ENCODE assay signal across 8 cellular contexts in genomic region chr6:15441215-15441868, GRCh38.
A peak's percentile ranks its signal among the peaks of the same experiment; 100 is the strongest.
DNase-seq lines count a peak whose midpoint lies in the region; ATAC-seq and TF ChIP-seq lines count a peak whose summit lies in the region.

No MANE protein-coding gene starts in this region.

- intact Hi-C loops in MCF 10A (cut with micrococcal nuclease), result loop anchor here (1.0 to 5.0 kb wide), 4 partner anchors 194 to 1230 kb away; no protein-coding TSS in a partner anchor

- peaks cover 31% of the 10 kb centered on the region for H3K4me1 Mint-ChIP-seq in MCF 10A (ENCODE audit: insufficient read depth, unreplicated experiment)
- H3K4me1 Mint-ChIP-seq in stimulated activated memory B cell treated with anti-CD40 and anti-IgM and Interleukin-4, amounts not matched to agents 10 μg/mL and 1 μg/mL and 100 μg/mL, for 72 hours, result peaks cover 55% of the 10 kb centered on the region

- no peaks in the 10 kb centered on the region for H3K27me3 Mint-ChIP-seq in MCF 10A (ENCODE audit: insufficient read depth, unreplicated experiment)
- no peaks in the 10 kb centered on the region for H3K27me3 Mint-ChIP-seq in stimulated activated memory B cell treated with anti-CD40 and anti-IgM and Interleukin-4, amounts not matched to agents 10 μg/mL and 1 μg/mL and 100 μg/mL, for 72 hours

- no peaks in the 10 kb centered on the region for H3K27me3 ChIP-seq in RWPE2 (ENCODE audit: insufficient read depth, poor library complexity, severe bottlenecking)

- peak; percentile 88 for TF ChIP-seq CTCF in RWPE2 (IDR thresholded peaks at IDR 0.05; ENCODE audit: poor library complexity, severe bottlenecking)
- peak; percentile 75 for TF ChIP-seq CTCF in MCF 10A (IDR thresholded peaks at IDR 0.05; ENCODE audit: unreplicated experiment)

- H3K36me3 Mint-ChIP-seq in MCF 10A (ENCODE audit: insufficient read depth, unreplicated experiment), result peaks cover 8% of the 10 kb centered on the region
- H3K36me3 Mint-ChIP-seq in stimulated activated memory B cell treated with anti-CD40 and anti-IgM and Interleukin-4, amounts not matched to agents 10 μg/mL and 1 μg/mL and 100 μg/mL, for 72 hours, result peaks cover 5% of the 10 kb centered on the region

- CTCF ChIA-PET in MCF 10A (lab: Yijun Ruan, JAX), result interaction anchor here (0.5 to 1.4 kb wide), 18 partner anchors 9 to 1229 kb away, joined by 3 to 6 read pairs (median 3); no protein-coding TSS in a partner anchor

- no peaks in the 10 kb centered on the region for H3K9me3 Mint-ChIP-seq in MCF 10A (ENCODE audit: unreplicated experiment)
- no peaks in the 10 kb centered on the region for H3K9me3 Mint-ChIP-seq in stimulated activated memory B cell treated with anti-CD40 and anti-IgM and Interleukin-4, amounts not matched to agents 10 μg/mL and 1 μg/mL and 100 μg/mL, for 72 hours

- no peak overlapping the region for H3K27ac Mint-ChIP-seq in MCF 10A (ENCODE audit: low read depth, unreplicated experiment)
- H3K27ac Mint-ChIP-seq in stimulated activated memory B cell treated with anti-CD40 and anti-IgM and Interleukin-4, amounts not matched to agents 10 μg/mL and 1 μg/mL and 100 μg/mL, for 72 hours, result peak overlapping the region; percentile 8

- no peaks in the 10 kb centered on the region for H3K36me3 ChIP-seq in RWPE2 (ENCODE audit: low read depth)

- no peak overlapping the region for H3K27ac ChIP-seq in RWPE2 (ENCODE audit: poor library complexity, severe bottlenecking)

- H3K4me3 ChIP-seq in RWPE2 (ENCODE audit: severe bottlenecking), result no peak overlapping the region

- POLR2A ChIA-PET in MCF 10A (lab: Yijun Ruan, JAX), result interaction anchor here (0.6 to 1.6 kb wide), 7 partner anchors 10 to 195 kb away, joined by 3 to 10 read pairs (median 3); no protein-coding TSS in a partner anchor

- DNase-seq in NCI-H1092 treated with DMSO at 0.1 percent for 48 hours (lab: John Stamatoyannopoulos, UW) (peak; percentile 3), NCI-H1092 (lab: John Stamatoyannopoulos, UW) (no peak), KG1 (lab: John Stamatoyannopoulos, UW) (peak; percentile 29), RWPE2 (ENCODE audit: low spot score) (no peak), MCF 10A (ENCODE audit: unreplicated experiment) (peak; percentile 82), islet precursor cell (peak; percentile 67)

- no peak overlapping the region for H3K4me3 Mint-ChIP-seq in MCF 10A (ENCODE audit: unreplicated experiment)
- H3K4me3 Mint-ChIP-seq in stimulated activated memory B cell treated with anti-CD40 and anti-IgM and Interleukin-4, amounts not matched to agents 10 μg/mL and 1 μg/mL and 100 μg/mL, for 72 hours, result no peak overlapping the region

- peak; percentile 73 for ATAC-seq in RWPE2 (ENCODE audit: low read depth)
- ATAC-seq in stimulated activated memory B cell treated with anti-CD40 and anti-IgM and Interleukin-4, amounts not matched to agents 10 μg/mL and 1 μg/mL and 100 μg/mL, for 72 hours, result no peak
- ATAC-seq in HG02870 (IDR thresholded peaks at IDR 0.05; ENCODE audit: unreplicated experiment), result no peak

- H3K9me3 ChIP-seq in RWPE2 (ENCODE audit: severe bottlenecking), result no peaks in the 10 kb centered on the region

- no TSS peak for BruUV-seq in MCF 10A (replicated peaks; lab: Mats Ljungman, UMichigan)

- peaks cover 14% of the 10 kb centered on the region for H3K4me1 ChIP-seq in RWPE2 (ENCODE audit: insufficient read depth, poor library complexity, severe bottlenecking)

Comparison
In these comparisons a context has a peak if more than half of its experiments do, and no peak if none do; other contexts are left out.
1. DNase-seq: peak in NCI-H1092 treated with DMSO at 0.1 percent for 48 hours (single experiment), KG1 (single experiment), MCF 10A (single experiment) and islet precursor cell (single experiment); none in NCI-H1092 (single experiment) and RWPE2 (single experiment).